Comparison of ENCODE assay signal across 22 cellular contexts in the genomic region with DNA sequence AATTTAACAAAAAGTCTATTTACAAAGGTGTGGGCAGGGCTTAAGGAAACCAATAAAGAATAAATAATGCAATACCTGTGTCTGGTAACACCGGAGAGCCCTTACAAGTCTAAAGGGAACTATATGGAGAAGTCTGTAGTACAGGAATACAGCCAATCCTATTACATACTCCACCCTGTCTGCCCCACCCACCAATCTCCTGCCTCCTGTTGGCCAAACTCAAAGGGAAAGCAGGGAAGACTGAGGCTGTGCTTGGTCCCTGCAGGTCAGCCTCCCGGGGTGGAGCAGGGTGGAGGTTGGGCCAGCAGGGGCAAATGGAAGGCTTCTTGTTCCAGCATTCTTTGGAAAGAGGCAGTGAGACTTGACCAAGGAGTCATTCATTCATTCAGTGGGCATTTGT. TPM values are rescaled to one million over a fixed set of nuclear protein-coding genes. Genes with fewer than 3 reads are reported as not detected.
"Had no signal": no experiment of that assay in that cellular context is flagged by ENCODE, and none has a peak within 500 bp of the region (broad histone marks: within the 10 kb centered on the region; RNA-seq: fewer than 3 reads in every experiment).

No MANE protein-coding gene starts in this region.

- H3K9me3 ChIP-seq: heart right ventricle, right atrium auricular region, tibial nerve had no signal

- H3K27me3 ChIP-seq: right atrium auricular region, tibial nerve had no signal

- H3K36me3 ChIP-seq: heart right ventricle, right atrium auricular region, tibial nerve had no signal

- H3K4me3 ChIP-seq: heart right ventricle, lung, right atrium auricular region, skin epidermis, tibial nerve had no signal

- ATAC-seq: activated naive CD4-positive, alpha-beta T cell treated with anti-CD3 and anti-CD28 coated beads, Interleukin-2, amount 50 U/mL, for 72 hours; activated T-cell treated with anti-CD3 and anti-CD28 coated beads, Interleukin-2, amount 50 U/mL, for 72 hours; heart right ventricle; left cardiac atrium; natural killer cell; stimulated activated naive B cell treated with anti-CD40 and anti-IgM and Interleukin-4, amounts not matched to agents 10 μg/mL and 1 μg/mL and 100 μg/mL, for 72 hours had no signal

- DNase-seq: activated CD4-positive, alpha-beta T cell treated with anti-CD3 and anti-CD28 coated beads, Interleukin-2, amount 10 ng/mL, durations not matched to agents 24 days and 14 days; activated CD4-positive, CD25-positive, alpha-beta regulatory T cell; activated CD8-positive, alpha-beta memory T cell treated with anti-CD3 and anti-CD28 coated beads, Interleukin-2, amount 50 U/mL, for 48 hours; activated gamma-delta T cell; activated T-cell treated with anti-CD3 and anti-CD28 coated beads, Interleukin-2, amount 50 U/mL, for 72 hours; amniotic stem cell; cortex of kidney; effector memory CD4-positive, alpha-beta T cell; heart right ventricle; left cardiac atrium; natural killer cell; nucleus accumbens; posterior cingulate gyrus; stimulated activated CD4-positive, alpha-beta T cell treated with anti-CD3 and anti-CD28 coated beads, Interleukin-15, amount 100 ng/mL, for 24 hours; stimulated activated CD4-positive, alpha-beta T cell treated with anti-CD3 and anti-CD28 coated beads, Interleukin-4, amount 100 ng/mL, for 1 hour; stimulated activated naive B cell treated with anti-CD40 and anti-IgM and Interleukin-4, amounts not matched to agents 10 μg/mL and 1 μg/mL and 100 μg/mL, for 72 hours; substantia nigra had no signal

- H3K27ac ChIP-seq: heart right ventricle, right atrium auricular region, tibial nerve had no signal

RNA-seq across cellular contexts. Expression of gene METTL24, which starts 31.5 kb away (rescaled TPM):
- total RNA-seq: activated CD4-positive, alpha-beta T cell treated with anti-CD3 and anti-CD28 coated beads, Interleukin-2, amount 10 ng/mL, durations not matched to agents 24 days and 14 days; activated naive CD4-positive, alpha-beta T cell treated with anti-CD3 and anti-CD28 coated beads, Interleukin-2, amount 50 U/mL, for 72 hours; activated T-cell treated with anti-CD3 and anti-CD28 coated beads, Interleukin-2, amount 50 U/mL, for 72 hours had no signal
